ENCODE assay signal across 16 cellular contexts in the genomic region with DNA sequence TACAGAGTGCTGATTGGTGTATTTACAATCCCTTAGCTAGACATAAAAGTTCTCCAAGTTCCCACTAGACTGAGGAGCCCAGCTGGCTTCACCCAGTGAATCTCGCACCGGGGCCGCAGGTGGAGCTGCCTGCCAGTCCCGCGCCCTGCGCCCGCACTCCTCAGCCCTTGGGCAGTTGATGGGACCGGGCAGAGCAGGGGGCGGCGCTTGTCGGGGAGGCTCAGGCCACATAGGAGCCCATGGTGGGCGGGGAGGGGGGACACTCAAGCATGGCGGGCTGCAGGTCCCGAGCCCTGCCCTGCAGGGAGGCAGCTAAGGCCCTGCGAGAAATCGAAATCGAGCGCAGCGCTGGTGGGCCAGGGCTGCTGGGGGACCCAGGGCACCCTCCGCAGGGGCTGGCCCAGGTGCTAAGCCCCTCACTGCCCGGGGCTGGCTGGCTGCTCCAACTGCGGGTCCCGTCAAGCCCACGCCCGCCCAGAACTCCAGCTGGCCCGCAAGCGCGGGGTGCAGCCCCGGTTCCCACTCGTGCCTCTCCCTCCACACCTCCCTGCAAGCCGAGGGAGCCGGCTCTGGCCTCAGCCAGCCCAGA. TPM values are rescaled to one million over a fixed set of nuclear protein-coding genes. Genes with fewer than 3 reads are reported as not detected.
DNase-seq lines count a peak whose midpoint lies in the region; ATAC-seq and TF ChIP-seq lines count a peak whose summit lies in the region.
"Not testable (repeated sequence)": the region's sequence is repeated elsewhere in the genome, so short reads cannot be mapped to it uniquely, and the experiment has no call there.
"Had no signal": no experiment of that assay in that cellular context is flagged by ENCODE, and none has a peak within 500 bp of the region (broad histone marks: within the 10 kb centered on the region; RNA-seq: fewer than 3 reads in every experiment).

No MANE protein-coding gene starts in this region.

- H3K4me1 ChIP-seq in neuronal stem cell (ENCODE audit: control insufficient read depth in 2 of 2, insufficient read depth in 1 of 2, low read depth in 1 of 2, low read length in 2 of 2); aorta (ENCODE audit: control insufficient read depth in 1 of 2, insufficient read depth in 2 of 2, low read length in 2 of 2): not testable (repeated sequence)

- H3K79me1 ChIP-seq in neuronal stem cell (ENCODE audit: low read depth, low read length): not testable (repeated sequence)

- H3K27me3 Mint-ChIP-seq in stimulated activated memory B cell treated with anti-CD40 and anti-IgM and Interleukin-4, amounts not matched to agents 10 μg/mL and 1 μg/mL and 100 μg/mL, for 72 hours: not testable (repeated sequence)
- peaks cover 22% of the 10 kb centered on the region for H3K27me3 Mint-ChIP-seq in stimulated activated naive CD8-positive, alpha-beta T cell treated with anti-CD3 and anti-CD28 coated beads, Interleukin-15, amount 100 ng/mL, for 72 hours

- not testable (repeated sequence) for H3K4me1 Mint-ChIP-seq in stimulated activated memory B cell treated with anti-CD40 and anti-IgM and Interleukin-4, amounts not matched to agents 10 μg/mL and 1 μg/mL and 100 μg/mL, for 72 hours; stimulated activated naive CD8-positive, alpha-beta T cell treated with anti-CD3 and anti-CD28 coated beads, Interleukin-15, amount 100 ng/mL, for 72 hours

- not testable (repeated sequence) for H3K14ac ChIP-seq in neuronal stem cell (ENCODE audit: low read length)

- TF ChIP-seq CTCF in coronary artery (IDR thresholded peaks at IDR 0.05): not testable (repeated sequence)

- not testable (repeated sequence) for H3K4ac ChIP-seq in neuronal stem cell (ENCODE audit: low read length)

- not testable (repeated sequence) for H3K36me3 Mint-ChIP-seq in stimulated activated memory B cell treated with anti-CD40 and anti-IgM and Interleukin-4, amounts not matched to agents 10 μg/mL and 1 μg/mL and 100 μg/mL, for 72 hours

- H3K4me3 ChIP-seq in coronary artery; neuronal stem cell (ENCODE audit: low read length in 2 of 2); aorta (ENCODE audit: low read length in 2 of 2): not testable (repeated sequence)

- H2BK5ac ChIP-seq in neuronal stem cell (ENCODE audit: low read length): not testable (repeated sequence)

- H3K9me3 Mint-ChIP-seq in stimulated activated memory B cell treated with anti-CD40 and anti-IgM and Interleukin-4, amounts not matched to agents 10 μg/mL and 1 μg/mL and 100 μg/mL, for 72 hours; stimulated activated naive CD8-positive, alpha-beta T cell treated with anti-CD3 and anti-CD28 coated beads, Interleukin-15, amount 100 ng/mL, for 72 hours: not testable (repeated sequence)

- not testable (repeated sequence) for H3K36me3 ChIP-seq in neuronal stem cell (replicated peaks in 1 of 2; ENCODE audit: control insufficient read depth in 2 of 2, insufficient read depth in 2 of 2, low read length in 2 of 2); aorta (ENCODE audit: control insufficient read depth in 1 of 2, insufficient read depth in 2 of 2, low read length in 1 of 2)

- H2BK12ac ChIP-seq in neuronal stem cell (ENCODE audit: low read length): not testable (repeated sequence)

- H3K4me2 ChIP-seq in neuronal stem cell (ENCODE audit: insufficient read depth, low read length, poor library complexity, severe bottlenecking): not testable (repeated sequence)

- H2BK120ac ChIP-seq in neuronal stem cell (ENCODE audit: low read depth, low read length): not testable (repeated sequence)

- H3K4me3 Mint-ChIP-seq in stimulated activated memory B cell treated with anti-CD40 and anti-IgM and Interleukin-4, amounts not matched to agents 10 μg/mL and 1 μg/mL and 100 μg/mL, for 72 hours; stimulated activated naive CD8-positive, alpha-beta T cell treated with anti-CD3 and anti-CD28 coated beads, Interleukin-15, amount 100 ng/mL, for 72 hours: not testable (repeated sequence)

- H4K91ac ChIP-seq in neuronal stem cell (ENCODE audit: low read depth, low read length, poor library complexity): not testable (repeated sequence)

- H3K9ac ChIP-seq in neuronal stem cell (ENCODE audit: low read depth, low read length, poor library complexity): not testable (repeated sequence)

- H2AK5ac ChIP-seq in neuronal stem cell (ENCODE audit: low read depth, low read length): not testable (repeated sequence)

- H3K18ac ChIP-seq in neuronal stem cell (ENCODE audit: low read length): not testable (repeated sequence)

- peak; percentile 21 for ATAC-seq in stimulated activated memory B cell treated with anti-CD40 and anti-IgM and Interleukin-4, amounts not matched to agents 10 μg/mL and 1 μg/mL and 100 μg/mL, for 72 hours
- ATAC-seq in stimulated activated naive CD8-positive, alpha-beta T cell treated with anti-CD3 and anti-CD28 coated beads, Interleukin-15, amount 100 ng/mL, for 72 hours: peak; percentile 69
- peak; percentile 7 for ATAC-seq in aorta (ENCODE audit: low FRiP score)

- intact Hi-C loops in aorta (cut with DNase I): not testable (repeated sequence)

- H3K27ac Mint-ChIP-seq in stimulated activated memory B cell treated with anti-CD40 and anti-IgM and Interleukin-4, amounts not matched to agents 10 μg/mL and 1 μg/mL and 100 μg/mL, for 72 hours; stimulated activated naive CD8-positive, alpha-beta T cell treated with anti-CD3 and anti-CD28 coated beads, Interleukin-15, amount 100 ng/mL, for 72 hours: not testable (repeated sequence)

- not testable (repeated sequence) for H3K9me3 ChIP-seq in neuronal stem cell (replicated peaks in 1 of 2; ENCODE audit: control insufficient read depth in 2 of 2, insufficient read depth in 1 of 2, low read depth in 1 of 2, low read length in 2 of 2); aorta (ENCODE audit: control insufficient read depth, low read length)

- WGBS in neuronal stem cell (ENCODE audit: extremely low coverage in 2 of 2, insufficient read length in 2 of 2, insufficient replicate concordance in 1 of 2), 2 donors: no CpG with 5 or more reads among the region's 32 CpGs
- 97% methylated on average over 30 to 32 of the region's 32 CpGs for WGBS in aorta, 2 donors

- not testable (repeated sequence) for H3K27ac ChIP-seq in coronary artery; neuronal stem cell (replicated peaks; ENCODE audit: low read length); aorta (ENCODE audit: low read depth in 1 of 2, low read length in 2 of 2)

- DNase-seq in activated CD8-positive, alpha-beta memory T cell treated with anti-CD3 and anti-CD28 coated beads for 24 hours: peak; percentile 47
- peak; percentile 50 for DNase-seq in coronary artery (ENCODE audit: low spot score)
- not testable (repeated sequence) for DNase-seq in neuronal stem cell (ENCODE audit: low spot score); stimulated activated naive CD8-positive, alpha-beta T cell treated with anti-CD3 and anti-CD28 coated beads, Interleukin-15, amount 100 ng/mL, for 72 hours; aorta

- not testable (repeated sequence) for H4K8ac ChIP-seq in neuronal stem cell (ENCODE audit: low read depth, low read length)

- not testable (repeated sequence) for H2AFZ ChIP-seq in neuronal stem cell (ENCODE audit: low read length)

- peaks cover 0 to 21% (median 0%) of the 10 kb centered on the region in 3 experiments for H3K27me3 ChIP-seq in neuronal stem cell (ENCODE audit: control insufficient read depth in 3 of 3, insufficient read depth in 3 of 3, low read depth in 1 of 3, low read length in 3 of 3)
- H3K27me3 ChIP-seq in aorta (ENCODE audit: control insufficient read depth in 1 of 2, insufficient read depth in 2 of 2, low read length in 1 of 2): not testable (repeated sequence)

- not testable (repeated sequence) for H2BK15ac ChIP-seq in neuronal stem cell (ENCODE audit: low read length)

- H3K23ac ChIP-seq in neuronal stem cell (ENCODE audit: low read depth, low read length, poor library complexity): peak overlapping the region; percentile 38

RNA-seq across cellular contexts. Expression of gene CHRNA1, which starts 54.8 kb away (rescaled TPM):
- polyA plus RNA-seq in neuronal stem cell (2013, experiment 1 of 2): not detected
- polyA plus RNA-seq in neuronal stem cell (2013, experiment 2 of 2): not detected
- total RNA-seq in aorta: not detected
- polyA plus RNA-seq in aorta: 1 to 10 TPM in 1 of 2 donors, not detected in 1; 2.0 TPM
- total RNA-seq: A172; A673; Caco-2; Calu3; CD4-positive, alpha-beta memory T cell; CD8-positive, alpha-beta memory T cell; Daoy had no signal
- polyA plus RNA-seq: A549, BJ, CD14-positive monocyte had no signal

Comparison
In these comparisons a context has a peak if more than half of its experiments do, and no peak if none do; other contexts are left out.
1. ATAC-seq: peak in every context shown above with its lines; median percentile 69 in stimulated activated naive CD8-positive, alpha-beta T cell treated with anti-CD3 and anti-CD28 coated beads, Interleukin-15, amount 100 ng/mL, for 72 hours; 21 in stimulated activated memory B cell treated with anti-CD40 and anti-IgM and Interleukin-4, amounts not matched to agents 10 μg/mL and 1 μg/mL and 100 μg/mL, for 72 hours; 7 in aorta.